8 cellular contexts compared by ENCODE assay signal in the genomic region with DNA sequence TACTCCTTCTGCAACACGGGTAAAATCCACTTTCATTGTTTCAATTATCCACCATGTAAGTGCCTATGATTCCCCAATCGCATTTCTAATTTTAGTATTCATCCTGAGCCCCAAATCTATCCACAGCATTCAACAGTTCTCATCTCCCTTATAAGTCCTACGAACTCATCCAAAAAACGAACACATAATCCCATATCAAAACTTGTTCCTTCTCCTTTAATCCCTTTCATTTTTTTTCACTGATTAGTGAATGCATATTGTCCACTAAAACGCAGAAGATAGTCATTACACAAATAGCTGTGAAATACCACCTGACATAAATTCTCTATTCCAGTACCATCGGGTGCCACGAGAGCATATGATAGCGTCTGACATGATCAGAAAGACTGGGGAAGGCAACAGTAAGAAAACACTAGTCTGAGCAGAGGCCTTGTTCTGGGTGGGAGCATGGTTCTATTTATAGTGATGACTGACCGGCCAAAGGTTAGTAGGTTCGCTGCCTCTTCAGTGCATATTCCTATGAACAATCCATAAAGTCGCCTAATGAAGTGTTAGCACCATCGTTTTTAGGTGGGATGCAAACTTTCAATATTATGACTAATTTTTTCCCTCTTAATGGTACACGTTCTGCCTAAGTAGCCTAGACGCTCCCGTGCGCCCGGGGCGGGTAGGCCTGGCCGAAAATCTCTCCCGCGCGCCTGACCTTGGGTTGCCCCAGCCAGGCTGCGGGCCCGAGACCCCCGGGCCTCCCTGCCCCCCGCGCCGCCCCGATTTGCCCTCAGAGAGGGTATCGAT. TPM values are rescaled to one million over a fixed set of nuclear protein-coding genes. Genes with fewer than 3 reads are reported as not detected.
DNase-seq lines count a peak whose midpoint lies in the region; ATAC-seq, FAIRE-seq and TF ChIP-seq lines count a peak whose summit lies in the region.

No MANE protein-coding gene starts in this region.

- H3K36me3 ChIP-seq in mammary epithelial cell (ENCODE audit: insufficient read depth, low read length) (no peaks in the 10 kb centered on the region), keratinocyte (ENCODE audit: control insufficient read depth in 2 of 2, extremely low read depth in 1 of 2, insufficient read depth in 2 of 2, low read length in 2 of 2) (peaks cover 3 to 8% of the 10 kb centered on the region in 2 experiments)

- H3K79me2 ChIP-seq in mammary epithelial cell (ENCODE audit: insufficient read depth, low read length) = peaks cover 82% of the 10 kb centered on the region
- peaks cover 77% of the 10 kb centered on the region for H3K79me2 ChIP-seq in keratinocyte (ENCODE audit: control insufficient read depth, insufficient read depth, low read length)

- H3K9me3 ChIP-seq in mammary epithelial cell (replicated peaks; ENCODE audit: insufficient read depth, low read length) = no peaks in the 10 kb centered on the region
- H3K9me3 ChIP-seq in keratinocyte (ENCODE audit: control insufficient read depth, low read depth, low read length) = no peaks in the 10 kb centered on the region

- no peaks in the 10 kb centered on the region for H3K27me3 ChIP-seq in mammary epithelial cell (ENCODE audit: insufficient read depth, low read length)
- H3K27me3 ChIP-seq in keratinocyte (ENCODE audit: control insufficient read depth, extremely low read depth, insufficient read depth, low read length) = no peaks in the 10 kb centered on the region

- dilution Hi-C loops in mammary epithelial cell (cut with HindIII; ENCODE audit: low sequenced_read_pairs) = no loop called here
- dilution Hi-C loops in keratinocyte (cut with MboI; ENCODE audit: extremely low pct_ligation_motif_present, low sequenced_read_pairs) = no loop called here

- peak overlapping the region; percentile 81 for H3K4me3 ChIP-seq in AG10803 (ENCODE audit: low read length)
- peak overlapping the region; percentile 82 to 94 (median 91) for H3K4me3 ChIP-seq in mammary epithelial cell (replicated peaks in 1 of 3; ENCODE audit: insufficient read depth in 1 of 3, low read depth in 2 of 3, low read length in 3 of 3)
- H3K4me3 ChIP-seq in keratinocyte (ENCODE audit: control insufficient read depth in 2 of 3, extremely low read depth in 1 of 3, insufficient read depth in 2 of 3, low read depth in 1 of 3, low read length in 3 of 3) = peak overlapping the region; percentile 53 to 99 (median 89)

- CTCF ChIA-PET in mammary epithelial cell (lab: Charles Lee; ENCODE audit: low non-redundant PET) = no interaction called here

- H4K20me1 ChIP-seq in mammary epithelial cell (ENCODE audit: insufficient read depth, low read length) = no peaks in the 10 kb centered on the region
- H4K20me1 ChIP-seq in keratinocyte (ENCODE audit: control insufficient read depth, extremely low read depth, insufficient read depth, low read length) = no peaks in the 10 kb centered on the region

- H3K9ac ChIP-seq in mammary epithelial cell (ENCODE audit: insufficient read depth, low read length) = peak overlapping the region; percentile 92
- H3K9ac ChIP-seq in keratinocyte (ENCODE audit: control insufficient read depth, extremely low read depth, insufficient read depth, low read length) = peak overlapping the region; percentile 98

- DNase-seq in AG10803 (ENCODE audit: low read depth) = peak; percentile 33
- DNase-seq in RPMI8226 = peak; percentile 51
- peak; percentile 20 for DNase-seq in mammary epithelial cell
- DNase-seq in keratinocyte (ENCODE audit: low read depth, low spot score) = no peak
- peak; percentile 36 for DNase-seq in stimulated activated CD4-positive, alpha-beta T cell treated with anti-CD3 and anti-CD28 coated beads, Interleukin-1b, Interleukin-23, amount 100 ng/mL, for 48 hours
- no peak for DNase-seq in NCI-H128 (lab: John Stamatoyannopoulos, UW; ENCODE audit: unreplicated experiment)

- peak overlapping the region; percentile 87 for H2AFZ ChIP-seq in mammary epithelial cell (ENCODE audit: low read depth, low read length)
- peak overlapping the region; percentile 83 for H2AFZ ChIP-seq in keratinocyte (ENCODE audit: control insufficient read depth, low read length)

- in situ Hi-C loops in mammary epithelial cell (cut with MboI; ENCODE audit: low sequenced_read_pairs in 2 of 2) = loop anchor here in 1 of 2 donors (5.0 kb wide), 1 partner anchor 127 kb away; a partner anchor contains a TSS

- no peaks in the 10 kb centered on the region for H3K9me1 ChIP-seq in keratinocyte (ENCODE audit: control insufficient read depth, extremely low read depth, insufficient read depth, low read length)

- 7% methylated on average over 14 of the region's 30 CpGs for WGBS in mammary epithelial cell (ENCODE audit: low coverage, missing lambda C conversion rate)

- intact Hi-C loops in mammary epithelial cell (cut with micrococcal nuclease) = loop anchor here (1.0 kb wide), 2 partner anchors 127 to 128 kb away; a partner anchor contains a TSS

- H3K4me2 ChIP-seq in mammary epithelial cell (ENCODE audit: insufficient read depth, low read depth, low read length) = peak overlapping the region; percentile 83
- peak overlapping the region; percentile 71 for H3K4me2 ChIP-seq in keratinocyte (ENCODE audit: control insufficient read depth, extremely low read depth, insufficient read depth, low read depth, low read length)

- H3K27ac ChIP-seq in mammary epithelial cell (ENCODE audit: insufficient read depth, low read depth, low read length) = peak overlapping the region; percentile 89
- H3K27ac ChIP-seq in keratinocyte (ENCODE audit: control insufficient read depth, insufficient read depth, low read length) = peak overlapping the region; percentile 98

- peak; percentile 1 for ATAC-seq in GM18520 (IDR thresholded peaks at IDR 0.05; ENCODE audit: unreplicated experiment)
- ATAC-seq in HG03159 (IDR thresholded peaks at IDR 0.05; ENCODE audit: unreplicated experiment) = peak; percentile 20

- TF ChIP-seq CTCF in AG10803 (conservative IDR thresholded peaks at IDR 0.05; ENCODE audit: low read length) = no peak
- TF ChIP-seq CTCF in mammary epithelial cell (conservative IDR thresholded peaks at IDR 0.05 in 1 of 2, IDR thresholded peaks at IDR 0.05 in 1 of 2; ENCODE audit: extremely low read depth in 1 of 2, insufficient read depth in 1 of 2, low read depth in 1 of 2, low read length in 2 of 2) = no peak
- TF ChIP-seq CTCF in keratinocyte (optimal IDR thresholded peaks at IDR 0.05 in 1 of 3, IDR thresholded peaks at IDR 0.05 in 1 of 3, conservative IDR thresholded peaks at IDR 0.05 in 1 of 3; ENCODE audit: extremely low read depth in 1 of 3, insufficient read depth in 2 of 3, low read length in 3 of 3) = no peak

- H3K4me1 ChIP-seq in mammary epithelial cell (ENCODE audit: insufficient read depth, low read length) = peaks cover 13% of the 10 kb centered on the region
- peaks cover 10% of the 10 kb centered on the region for H3K4me1 ChIP-seq in keratinocyte (ENCODE audit: control insufficient read depth, extremely low read depth, insufficient read depth, low read length)

- BruUV-seq in mammary epithelial cell (replicated peaks; lab: Mats Ljungman, UMichigan) = no TSS peak

- FAIRE-seq in keratinocyte (lab: Jason Lieb, UNC) = no peak

RNA-seq across cellular contexts. Expression of a gene that starts 0.6 kb away (rescaled TPM):
- 100 to 1,000 TPM in 1 of 2 donors, 10 to 100 TPM in 1; 27.2 to 122 TPM for total RNA-seq in mammary epithelial cell
- 178 TPM for polyA plus RNA-seq in mammary epithelial cell
- polyA minus RNA-seq in mammary epithelial cell = 37.1 TPM
- polyA plus RNA-seq in keratinocyte = 179 to 256 TPM (median 212 TPM) in 3 replicates
- polyA plus RNA-seq in keratinocyte (2011; ENCODE audit: low read depth) = 55.7 TPM
- polyA plus RNA-seq in keratinocyte (2011; cell fraction: cytosol; rRNA removed) = 168 and 308 TPM in 2 replicates
- polyA plus RNA-seq in keratinocyte (2011; cell fraction: nucleus; rRNA removed) = 41.8 and 62.0 TPM in 2 replicates
- 211 and 230 TPM in 2 replicates for polyA plus RNA-seq in keratinocyte (2012; ENCODE audit: low replicate concordance)
- polyA minus RNA-seq in keratinocyte = 11.8 to 72.2 TPM (median 56.9 TPM) in 3 replicates
- 39.7 TPM for polyA minus RNA-seq in keratinocyte (2011; cell fraction: cytosol; rRNA and poly(A)+ RNA removed)
- 4.5 and 11.2 TPM in 2 replicates for polyA minus RNA-seq in keratinocyte (2011; cell fraction: nucleus; rRNA and poly(A)+ RNA removed)

RNA-seq across cellular contexts. Expression of a gene that starts 0.7 kb away (rescaled TPM):
- 10 to 100 TPM; 13.3 to 17.3 TPM for total RNA-seq in mammary epithelial cell
- polyA plus RNA-seq in mammary epithelial cell (6.6 TPM), keratinocyte (8.4 to 16.3 TPM (median 10.8 TPM) in 3 replicates)
- polyA minus RNA-seq in mammary epithelial cell (8.6 TPM), keratinocyte (1.3 to 25.4 TPM (median 7.9 TPM) in 3 replicates)
- 8.6 TPM for polyA plus RNA-seq in keratinocyte (2011; ENCODE audit: low read depth)
- polyA plus RNA-seq in keratinocyte (2011; cell fraction: cytosol; rRNA removed) = 5.4 and 15.8 TPM in 2 replicates
- 15.6 and 20.3 TPM in 2 replicates for polyA plus RNA-seq in keratinocyte (2011; cell fraction: nucleus; rRNA removed)
- polyA plus RNA-seq in keratinocyte (2012; ENCODE audit: low replicate concordance) = 7.6 and 8.0 TPM in 2 replicates
- polyA minus RNA-seq in keratinocyte (2011; cell fraction: cytosol; rRNA and poly(A)+ RNA removed) = 9.2 TPM
- 7.2 and 10.9 TPM in 2 replicates for polyA minus RNA-seq in keratinocyte (2011; cell fraction: nucleus; rRNA and poly(A)+ RNA removed)

Comparison
In these comparisons a context has a peak if more than half of its experiments do, and no peak if none do; other contexts are left out.
1. DNase-seq: peak in AG10803 (single experiment), RPMI8226 (single experiment), mammary epithelial cell (single experiment) and stimulated activated CD4-positive, alpha-beta T cell treated with anti-CD3 and anti-CD28 coated beads, Interleukin-1b, Interleukin-23, amount 100 ng/mL, for 48 hours (single experiment); none in keratinocyte (single experiment) and NCI-H128 (single experiment).
2. Peak in every context shown above with its lines, with median percentiles within 50 percentile points of each other: H3K4me3 ChIP-seq.